In the genomic region with DNA sequence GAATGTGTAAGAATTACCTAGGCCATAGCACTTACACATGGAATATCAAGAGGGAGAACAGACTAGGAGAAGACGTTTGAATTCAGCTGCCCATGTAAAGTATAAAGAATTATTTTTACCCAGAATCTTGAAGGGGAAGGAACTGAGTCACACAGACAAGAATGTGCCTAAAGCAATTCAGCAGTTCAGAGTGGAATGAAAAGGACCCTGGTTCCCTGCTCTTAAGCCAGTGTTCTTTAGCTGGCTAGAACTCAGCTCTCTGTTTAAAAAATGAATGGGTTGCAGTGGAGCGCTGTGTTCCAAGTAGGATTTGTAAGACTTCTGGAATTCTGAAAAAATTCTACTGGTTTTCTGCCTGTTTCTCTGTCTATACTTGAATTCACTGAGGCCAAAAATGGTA, we compare ENCODE assay signal across 11 cellular contexts.
DNase-seq lines count a peak whose midpoint lies in the region; ATAC-seq, FAIRE-seq and TF ChIP-seq lines count a peak whose summit lies in the region.
"Had no signal": no experiment of that assay in that cellular context is flagged by ENCODE, and none has a peak within 500 bp of the region (broad histone marks: within the 10 kb centered on the region; RNA-seq: fewer than 3 reads in every experiment).

No MANE protein-coding gene starts in this region.

- peak; percentile 70 for DNase-seq in AG08395 (ENCODE audit: low spot score)
- peak; percentile 18 to 39 for DNase-seq in PC-9
- DNase-seq in esophagus squamous epithelium (lab: John Stamatoyannopoulos, UW): no peak
- peak; percentile 86 for DNase-seq in non-pigmented ciliary epithelial cell (ENCODE audit: low read depth)
- DNase-seq in activated CD4-positive, alpha-beta T cell treated with anti-CD3 and anti-CD28 coated beads for 48 hours: no peak
- DNase-seq in kidney: no peak
- DNase-seq in activated naive CD8-positive, alpha-beta T cell treated with anti-CD3 and anti-CD28 coated beads, Interleukin-2, amount 50 U/mL, for 24 hours: no peak
- DNase-seq: CD8-positive, alpha-beta T cell; NCI-H446 treated with DMSO at 0.1 percent for 48 hours had no signal

- H3K79me2 ChIP-seq in PC-9 (ENCODE audit: low read depth): no peaks in the 10 kb centered on the region

- H2AFZ ChIP-seq in PC-9: no peak overlapping the region

- intact Hi-C loops in PC-9 (cut with micrococcal nuclease; ENCODE audit: unreplicated experiment): no loop called here
- intact Hi-C loops in esophagus squamous epithelium (cut with DNase I): no loop called here
- intact Hi-C loops in kidney (cut with DNase I): no loop called here

- 22 to 47% methylated on average over 2 of the region's 2 CpGs for WGBS in esophagus squamous epithelium, 2 donors

- TF ChIP-seq POLR2A in esophagus squamous epithelium (IDR thresholded peaks at IDR 0.05): no peak

- no peak for TF ChIP-seq CTCF in PC-9 (conservative IDR thresholded peaks at IDR 0.05)
- TF ChIP-seq CTCF in esophagus squamous epithelium (IDR thresholded peaks at IDR 0.05): no peak
- no peak for TF ChIP-seq CTCF in kidney (IDR thresholded peaks at IDR 0.05; ENCODE audit: borderline replicate concordance, extremely low read depth, insufficient read depth)

- peak overlapping the region; percentile 16 for H3K4me2 ChIP-seq in PC-9

- no peak for FAIRE-seq in kidney (lab: Jason Lieb, UNC)

- H3K36me3 Mint-ChIP-seq in stimulated activated memory B cell treated with anti-CD40 and anti-IgM and Interleukin-4, amounts not matched to agents 10 μg/mL and 1 μg/mL and 100 μg/mL, for 72 hours: no peaks in the 10 kb centered on the region
- H3K36me3 Mint-ChIP-seq in activated naive CD8-positive, alpha-beta T cell treated with anti-CD3 and anti-CD28 coated beads, Interleukin-2, amount 50 U/mL, for 24 hours (ENCODE audit: low read depth): no peaks in the 10 kb centered on the region
- H3K36me3 Mint-ChIP-seq: CD8-positive, alpha-beta T cell had no signal

- no TSS peak for BruUV-seq in PC-9 (replicated peaks; lab: Mats Ljungman, UMichigan)

- H3K4me3 ChIP-seq in PC-9 (no peak overlapping the region), esophagus squamous epithelium (no peak overlapping the region), kidney (ENCODE audit: low read length in 2 of 2) (no peak overlapping the region)

- H3K27me3 ChIP-seq in PC-9 (ENCODE audit: insufficient read depth, low read depth) (no peaks in the 10 kb centered on the region), esophagus squamous epithelium (no peaks in the 10 kb centered on the region)

- H3K9ac ChIP-seq in kidney (ENCODE audit: low read length in 2 of 2): no peak overlapping the region

- H3K27me3 Mint-ChIP-seq in stimulated activated memory B cell treated with anti-CD40 and anti-IgM and Interleukin-4, amounts not matched to agents 10 μg/mL and 1 μg/mL and 100 μg/mL, for 72 hours: no peaks in the 10 kb centered on the region
- no peaks in the 10 kb centered on the region for H3K27me3 Mint-ChIP-seq in activated naive CD8-positive, alpha-beta T cell treated with anti-CD3 and anti-CD28 coated beads, Interleukin-2, amount 50 U/mL, for 24 hours
- H3K27me3 Mint-ChIP-seq: memory B cell had no signal

- H3K27ac ChIP-seq in PC-9 (peak overlapping the region; percentile 28), esophagus squamous epithelium (peak overlapping the region in 3 of 4 donors; percentile 29 to 64 (median 56)), kidney (ENCODE audit: low read depth in 2 of 2, low read length in 2 of 2) (no peak overlapping the region)

- no peak overlapping the region for H3K4me3 Mint-ChIP-seq in stimulated activated memory B cell treated with anti-CD40 and anti-IgM and Interleukin-4, amounts not matched to agents 10 μg/mL and 1 μg/mL and 100 μg/mL, for 72 hours
- no peak overlapping the region for H3K4me3 Mint-ChIP-seq in activated naive CD8-positive, alpha-beta T cell treated with anti-CD3 and anti-CD28 coated beads, Interleukin-2, amount 50 U/mL, for 24 hours
- H3K4me3 Mint-ChIP-seq: CD8-positive, alpha-beta T cell; memory B cell had no signal

- no peaks in the 10 kb centered on the region for H3K9me2 ChIP-seq in PC-9 (ENCODE audit: insufficient read depth)

- H3K4me1 ChIP-seq in PC-9 (replicated peaks; ENCODE audit: insufficient read depth): peaks cover 12% of the 10 kb centered on the region
- H3K4me1 ChIP-seq in esophagus squamous epithelium: peaks cover 0 to 30% (median 9%) of the 10 kb centered on the region in 3 donors
- H3K4me1 ChIP-seq in kidney (ENCODE audit: control insufficient read depth in 1 of 2, insufficient read depth in 1 of 2, low read depth in 1 of 2, low read length in 2 of 2): no peaks in the 10 kb centered on the region

- H3K36me3 ChIP-seq in PC-9 (ENCODE audit: low read depth) (no peaks in the 10 kb centered on the region; the same call in 1 of the 2 replicates), esophagus squamous epithelium (no peaks in the 10 kb centered on the region), kidney (ENCODE audit: control insufficient read depth in 1 of 2, insufficient read depth in 2 of 2, low read length in 2 of 2) (no peaks in the 10 kb centered on the region)

- H3F3A ChIP-seq in PC-9 (ENCODE audit: insufficient read depth, low read depth): peaks cover 9% of the 10 kb centered on the region

- H4K20me1 ChIP-seq in PC-9 (ENCODE audit: insufficient read depth): no peaks in the 10 kb centered on the region

- H3K4me1 Mint-ChIP-seq in stimulated activated memory B cell treated with anti-CD40 and anti-IgM and Interleukin-4, amounts not matched to agents 10 μg/mL and 1 μg/mL and 100 μg/mL, for 72 hours: no peaks in the 10 kb centered on the region
- peaks cover 9% of the 10 kb centered on the region for H3K4me1 Mint-ChIP-seq in activated naive CD8-positive, alpha-beta T cell treated with anti-CD3 and anti-CD28 coated beads, Interleukin-2, amount 50 U/mL, for 24 hours

- H3K9me3 ChIP-seq in PC-9 (ENCODE audit: insufficient read depth, low read depth): no peaks in the 10 kb centered on the region
- H3K9me3 ChIP-seq in esophagus squamous epithelium: no peaks in the 10 kb centered on the region
- no peaks in the 10 kb centered on the region for H3K9me3 ChIP-seq in kidney (ENCODE audit: control insufficient read depth in 1 of 2, low read length in 2 of 2)

- H3K27ac Mint-ChIP-seq in stimulated activated memory B cell treated with anti-CD40 and anti-IgM and Interleukin-4, amounts not matched to agents 10 μg/mL and 1 μg/mL and 100 μg/mL, for 72 hours: no peak overlapping the region
- H3K27ac Mint-ChIP-seq in activated naive CD8-positive, alpha-beta T cell treated with anti-CD3 and anti-CD28 coated beads, Interleukin-2, amount 50 U/mL, for 24 hours: no peak overlapping the region
- H3K27ac Mint-ChIP-seq: CD8-positive, alpha-beta T cell; memory B cell had no signal

- CTCF ChIA-PET in PC-9 (lab: Charles Lee): no interaction called here

- H3K9me3 Mint-ChIP-seq in stimulated activated memory B cell treated with anti-CD40 and anti-IgM and Interleukin-4, amounts not matched to agents 10 μg/mL and 1 μg/mL and 100 μg/mL, for 72 hours: no peaks in the 10 kb centered on the region
- H3K9me3 Mint-ChIP-seq in activated naive CD8-positive, alpha-beta T cell treated with anti-CD3 and anti-CD28 coated beads, Interleukin-2, amount 50 U/mL, for 24 hours: no peaks in the 10 kb centered on the region
- H3K9me3 Mint-ChIP-seq: CD8-positive, alpha-beta T cell; memory B cell had no signal

- POLR2A ChIA-PET in PC-9 (lab: Charles Lee; ENCODE audit: unreplicated experiment): interaction anchor here (0.5 to 0.7 kb wide), 3 partner anchors 9 to 61 kb away, joined by 4 to 6 read pairs (median 4); no protein-coding TSS in a partner anchor

- ATAC-seq in stimulated activated memory B cell treated with anti-CD40 and anti-IgM and Interleukin-4, amounts not matched to agents 10 μg/mL and 1 μg/mL and 100 μg/mL, for 72 hours: no peak
- ATAC-seq in activated naive CD8-positive, alpha-beta T cell treated with anti-CD3 and anti-CD28 coated beads, Interleukin-2, amount 50 U/mL, for 24 hours: no peak
- ATAC-seq: CD8-positive, alpha-beta T cell had no signal

Comparison
In these comparisons a context has a peak if more than half of its experiments do, and no peak if none do; other contexts are left out.
1. DNase-seq: peak in AG08395 (single experiment), PC-9 (2 of 2) and non-pigmented ciliary epithelial cell (single experiment); none in esophagus squamous epithelium (single experiment), activated CD4-positive, alpha-beta T cell treated with anti-CD3 and anti-CD28 coated beads for 48 hours (single experiment), kidney (single experiment) and activated naive CD8-positive, alpha-beta T cell treated with anti-CD3 and anti-CD28 coated beads, Interleukin-2, amount 50 U/mL, for 24 hours (single experiment).
2. H3K27ac ChIP-seq: peak in PC-9 (single experiment) and esophagus squamous epithelium (3 of 4); none in kidney (0 of 2).